1 cellular context compared by ENCODE assay signal in the genomic region with DNA sequence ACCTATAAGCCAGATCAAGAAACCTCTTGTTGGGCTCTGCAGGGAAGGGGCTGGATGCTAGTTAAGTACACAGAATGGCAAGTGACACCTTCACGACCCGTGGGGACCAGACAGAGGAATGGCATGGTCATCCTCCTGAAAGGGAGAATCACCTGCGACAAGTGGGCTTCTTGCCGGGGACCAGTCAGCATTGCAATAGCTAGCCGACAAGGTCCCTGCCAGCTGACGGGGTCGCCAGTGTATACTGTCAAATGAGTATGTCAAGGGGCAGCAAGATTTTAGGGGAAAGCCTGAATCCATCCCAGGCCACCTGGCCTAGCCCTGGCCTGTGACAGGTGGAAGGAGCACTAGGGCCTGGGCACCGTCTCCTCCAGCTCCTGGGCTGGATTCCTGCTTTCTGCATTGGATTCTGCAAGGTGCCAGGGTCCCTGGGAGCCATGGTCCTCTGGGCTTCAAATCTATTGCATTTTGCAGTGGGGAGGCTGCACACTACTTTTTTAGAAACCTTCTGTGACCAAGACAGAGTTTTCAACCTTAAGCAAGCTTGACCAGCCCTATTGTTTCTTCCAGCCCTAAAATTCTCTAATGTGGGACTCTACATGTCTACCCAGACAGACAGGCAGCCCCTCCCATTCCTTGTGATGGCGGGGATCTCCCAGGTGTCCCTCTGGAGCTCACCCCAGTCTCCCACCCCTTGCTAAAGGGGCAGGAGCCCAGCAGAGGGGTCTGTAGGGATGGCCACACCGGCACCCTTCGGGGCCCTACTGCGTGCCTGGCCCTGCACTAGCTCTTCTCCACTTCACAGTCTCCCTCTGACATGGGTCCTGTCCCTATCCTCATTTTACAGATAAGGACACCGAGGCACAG.
TF ChIP-seq lines count a peak whose summit lies in the region.

No MANE protein-coding gene starts in this region.

TF ChIP-seq in H1, 55 proteins besides CTCF, POLR2A, EP300 and RAD21 (continued from another document):
- TF ChIP-seq, protein P1, sequence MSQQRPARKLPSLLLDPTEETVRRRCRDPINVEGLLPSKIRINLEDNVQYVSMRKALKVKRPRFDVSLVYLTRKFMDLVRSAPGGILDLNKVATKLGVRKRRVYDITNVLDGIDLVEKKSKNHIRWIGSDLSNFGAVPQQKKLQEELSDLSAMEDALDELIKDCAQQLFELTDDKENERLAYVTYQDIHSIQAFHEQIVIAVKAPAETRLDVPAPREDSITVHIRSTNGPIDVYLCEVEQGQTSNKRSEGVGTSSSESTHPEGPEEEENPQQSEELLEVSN (IDR thresholded peaks at IDR 0.05), result no peak
- no peak for TF ChIP-seq ASH2L (IDR thresholded peaks at IDR 0.05; ENCODE audit: low read length)
- no peak for TF ChIP-seq ZNF274 (IDR thresholded peaks at IDR 0.05; ENCODE audit: borderline replicate concordance, extremely low read depth, low read length)
- TF ChIP-seq RBBP5 (IDR thresholded peaks at IDR 0.05; ENCODE audit: borderline replicate concordance, low read depth, low read length), result no peak
- TF ChIP-seq KDM5A (IDR thresholded peaks at IDR 0.05; ENCODE audit: low read length), result no peak
- TF ChIP-seq RNF2 (IDR thresholded peaks at IDR 0.05; ENCODE audit: borderline replicate concordance, low read depth, low read length, missing control alignments, poor library complexity, severe bottlenecking), result no peak
- TF ChIP-seq FOSL1 (IDR thresholded peaks at IDR 0.05; ENCODE audit: insufficient read depth, low read depth, low read length), result no peak
- no peak for TF ChIP-seq JUND (IDR thresholded peaks at IDR 0.05; ENCODE audit: low read length)
- no peak for TF ChIP-seq KDM4A (IDR thresholded peaks at IDR 0.05; ENCODE audit: low read depth, low read length, severe bottlenecking)
- TF ChIP-seq KDM1A (IDR thresholded peaks at IDR 0.05; ENCODE audit: borderline replicate concordance, low read length), result no peak
- TF ChIP-seq RFX5 (IDR thresholded peaks at IDR 0.05; ENCODE audit: borderline replicate concordance, low read depth, low read length), result no peak
- no peak for TF ChIP-seq CHD1 (IDR thresholded peaks at IDR 0.05; ENCODE audit: low read depth, low read length)
- TF ChIP-seq CBX8 (IDR thresholded peaks at IDR 0.05; ENCODE audit: borderline replicate concordance, low read depth, low read length), result no peak
- no peak for TF ChIP-seq BRCA1 (IDR thresholded peaks at IDR 0.05; ENCODE audit: low read depth, low read length)
- TF ChIP-seq, protein P2, sequence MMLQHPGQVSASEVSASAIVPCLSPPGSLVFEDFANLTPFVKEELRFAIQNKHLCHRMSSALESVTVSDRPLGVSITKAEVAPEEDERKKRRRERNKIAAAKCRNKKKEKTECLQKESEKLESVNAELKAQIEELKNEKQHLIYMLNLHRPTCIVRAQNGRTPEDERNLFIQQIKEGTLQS (IDR thresholded peaks at IDR 0.05; ENCODE audit: insufficient read depth, low read depth, low read length), result no peak
